1 cellular context compared by ENCODE assay signal in genomic region chr13:51584731-51585191, GRCh38.
TF ChIP-seq lines count a peak whose summit lies in the region.

No MANE protein-coding gene starts in this region.

TF ChIP-seq in HepG2, 621 proteins besides CTCF, POLR2A, EP300 and RAD21 (continued from another document and continues in another):
- TF ChIP-seq YEATS4 (CRISPR knock-in tag; IDR thresholded peaks at IDR 0.05; ENCODE audit: borderline replicate concordance) (no peak; the same call in 1 of the 2 replicates), THYN1 (CRISPR knock-in tag; IDR thresholded peaks at IDR 0.05; ENCODE audit: borderline replicate concordance, low read depth) (no peak), REL (CRISPR knock-in tag; conservative IDR thresholded peaks at IDR 0.05) (0 out of 2 replicates have a peak, but pooled peaks have one; percentile 59), ZNF619 (CRISPR knock-in tag; IDR thresholded peaks at IDR 0.05) (no peak), GATA4 (IDR thresholded peaks at IDR 0.05; ENCODE audit: borderline replicate concordance, low read depth) (no peak), NFIC (IDR thresholded peaks at IDR 0.05; ENCODE audit: low read length) (no peak), ZNF329 (CRISPR knock-in tag; IDR thresholded peaks at IDR 0.05; ENCODE audit: low read depth) (0 out of 2 replicates have a peak, but pooled peaks have one; percentile 58), ZNF816 (CRISPR knock-in tag; IDR thresholded peaks at IDR 0.05; ENCODE audit: borderline replicate concordance) (peak; percentile 76), ATF2 (CRISPR knock-in tag; IDR thresholded peaks at IDR 0.05) (no peak), HOXA5 (CRISPR knock-in tag; IDR thresholded peaks at IDR 0.05) (no peak), MYNN (CRISPR knock-in tag; IDR thresholded peaks at IDR 0.05; ENCODE audit: low read depth) (no peak), ATF5 (CRISPR knock-in tag; IDR thresholded peaks at IDR 0.05; ENCODE audit: low read depth) (no peak), ZNF260 (CRISPR knock-in tag; IDR thresholded peaks at IDR 0.05; ENCODE audit: borderline replicate concordance, low read depth) (no peak), ZNF570 (CRISPR knock-in tag; IDR thresholded peaks at IDR 0.05; ENCODE audit: borderline replicate concordance) (no peak), ZNF563 (CRISPR knock-in tag; IDR thresholded peaks at IDR 0.05) (peak; percentile 76; the same call in 1 of the 2 replicates), ZNF292 (CRISPR knock-in tag; IDR thresholded peaks at IDR 0.05; ENCODE audit: borderline replicate concordance, low read depth) (0 out of 2 replicates have a peak, but pooled peaks have one; percentile 24), ZNF629 (CRISPR knock-in tag; conservative IDR thresholded peaks at IDR 0.05) (no peak; the same call in 1 of the 2 replicates), E2F5 (CRISPR knock-in tag; conservative IDR thresholded peaks at IDR 0.05) (no peak), NFE2L1 (CRISPR knock-in tag; IDR thresholded peaks at IDR 0.05; ENCODE audit: borderline replicate concordance) (no peak), ELF4 (CRISPR knock-in tag; IDR thresholded peaks at IDR 0.05; ENCODE audit: borderline replicate concordance) (no peak), FOXA1 (IDR thresholded peaks at IDR 0.05) (no peak), FOXA1 (CRISPR knock-in tag; IDR thresholded peaks at IDR 0.05) (no peak), CREB3 (CRISPR knock-in tag; IDR thresholded peaks at IDR 0.05) (no peak; the same call in 1 of the 2 replicates), ZNF431 (CRISPR knock-in tag; IDR thresholded peaks at IDR 0.05; ENCODE audit: borderline replicate concordance, low read depth) (0 out of 2 replicates have a peak, but pooled peaks have one; percentile 73), KLF15 (CRISPR knock-in tag; IDR thresholded peaks at IDR 0.05; ENCODE audit: borderline replicate concordance) (no peak), ZNF724P (CRISPR knock-in tag; IDR thresholded peaks at IDR 0.05; ENCODE audit: borderline replicate concordance) (peak; percentile 9; the same call in 1 of the 2 replicates), ONECUT2 (CRISPR knock-in tag; IDR thresholded peaks at IDR 0.05) (no peak), TBL1XR1 (IDR thresholded peaks at IDR 0.05; ENCODE audit: borderline replicate concordance, low read length, partially characterized antibody) (no peak), ZNF713 (CRISPR knock-in tag; IDR thresholded peaks at IDR 0.05) (no peak), ZNF225 (CRISPR knock-in tag; IDR thresholded peaks at IDR 0.05) (peak; percentile 62; the same call in 1 of the 2 replicates), ZNF546 (CRISPR knock-in tag; conservative IDR thresholded peaks at IDR 0.05) (no peak), GTF2F1 (IDR thresholded peaks at IDR 0.05; ENCODE audit: low read length) (no peak), TSC22D2 (CRISPR knock-in tag; IDR thresholded peaks at IDR 0.05; ENCODE audit: borderline replicate concordance) (no peak), NCOR1 (IDR thresholded peaks at IDR 0.05; ENCODE audit: borderline replicate concordance, low read length) (0 out of 2 replicates have a peak, but pooled peaks have one; percentile 43), SATB2 (CRISPR knock-in tag; IDR thresholded peaks at IDR 0.05) (peak; percentile 61; the same call in 1 of the 2 replicates), ZNF333 (CRISPR knock-in tag; IDR thresholded peaks at IDR 0.05; ENCODE audit: borderline replicate concordance) (no peak), ZNF547 (CRISPR knock-in tag; IDR thresholded peaks at IDR 0.05) (no peak; the same call in 1 of the 2 replicates), GATAD1 (CRISPR knock-in tag; IDR thresholded peaks at IDR 0.05) (no peak), HOXD1 (CRISPR knock-in tag; IDR thresholded peaks at IDR 0.05) (0 out of 2 replicates have a peak, but pooled peaks have one; percentile 39), ZNF263 (CRISPR knock-in tag; IDR thresholded peaks at IDR 0.05) (no peak), ZNF557 (CRISPR knock-in tag; IDR thresholded peaks at IDR 0.05) (no peak), SRSF4 (IDR thresholded peaks at IDR 0.05; ENCODE audit: low read depth, low read length, poor library complexity, severe bottlenecking) (no peak), ZNF850 (CRISPR knock-in tag; conservative IDR thresholded peaks at IDR 0.05) (no peak)
- TF ChIP-seq, protein P1, sequence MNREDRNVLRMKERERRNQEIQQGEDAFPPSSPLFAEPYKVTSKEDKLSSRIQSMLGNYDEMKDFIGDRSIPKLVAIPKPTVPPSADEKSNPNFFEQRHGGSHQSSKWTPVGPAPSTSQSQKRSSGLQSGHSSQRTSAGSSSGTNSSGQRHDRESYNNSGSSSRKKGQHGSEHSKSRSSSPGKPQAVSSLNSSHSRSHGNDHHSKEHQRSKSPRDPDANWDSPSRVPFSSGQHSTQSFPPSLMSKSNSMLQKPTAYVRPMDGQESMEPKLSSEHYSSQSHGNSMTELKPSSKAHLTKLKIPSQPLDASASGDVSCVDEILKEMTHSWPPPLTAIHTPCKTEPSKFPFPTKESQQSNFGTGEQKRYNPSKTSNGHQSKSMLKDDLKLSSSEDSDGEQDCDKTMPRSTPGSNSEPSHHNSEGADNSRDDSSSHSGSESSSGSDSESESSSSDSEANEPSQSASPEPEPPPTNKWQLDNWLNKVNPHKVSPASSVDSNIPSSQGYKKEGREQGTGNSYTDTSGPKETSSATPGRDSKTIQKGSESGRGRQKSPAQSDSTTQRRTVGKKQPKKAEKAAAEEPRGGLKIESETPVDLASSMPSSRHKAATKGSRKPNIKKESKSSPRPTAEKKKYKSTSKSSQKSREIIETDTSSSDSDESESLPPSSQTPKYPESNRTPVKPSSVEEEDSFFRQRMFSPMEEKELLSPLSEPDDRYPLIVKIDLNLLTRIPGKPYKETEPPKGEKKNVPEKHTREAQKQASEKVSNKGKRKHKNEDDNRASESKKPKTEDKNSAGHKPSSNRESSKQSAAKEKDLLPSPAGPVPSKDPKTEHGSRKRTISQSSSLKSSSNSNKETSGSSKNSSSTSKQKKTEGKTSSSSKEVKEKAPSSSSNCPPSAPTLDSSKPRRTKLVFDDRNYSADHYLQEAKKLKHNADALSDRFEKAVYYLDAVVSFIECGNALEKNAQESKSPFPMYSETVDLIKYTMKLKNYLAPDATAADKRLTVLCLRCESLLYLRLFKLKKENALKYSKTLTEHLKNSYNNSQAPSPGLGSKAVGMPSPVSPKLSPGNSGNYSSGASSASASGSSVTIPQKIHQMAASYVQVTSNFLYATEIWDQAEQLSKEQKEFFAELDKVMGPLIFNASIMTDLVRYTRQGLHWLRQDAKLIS (CRISPR knock-in tag; IDR thresholded peaks at IDR 0.05) = peak; percentile 77; the same call in 1 of the 2 replicates
- TF ChIP-seq, protein P2, sequence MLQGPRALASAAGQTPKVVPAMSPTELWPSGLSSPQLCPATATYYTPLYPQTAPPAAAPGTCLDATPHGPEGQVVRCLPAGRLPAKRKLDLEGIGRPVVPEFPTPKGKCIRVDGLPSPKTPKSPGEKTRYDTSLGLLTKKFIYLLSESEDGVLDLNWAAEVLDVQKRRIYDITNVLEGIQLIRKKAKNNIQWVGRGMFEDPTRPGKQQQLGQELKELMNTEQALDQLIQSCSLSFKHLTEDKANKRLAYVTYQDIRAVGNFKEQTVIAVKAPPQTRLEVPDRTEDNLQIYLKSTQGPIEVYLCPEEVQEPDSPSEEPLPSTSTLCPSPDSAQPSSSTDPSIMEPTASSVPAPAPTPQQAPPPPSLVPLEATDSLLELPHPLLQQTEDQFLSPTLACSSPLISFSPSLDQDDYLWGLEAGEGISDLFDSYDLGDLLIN (CRISPR knock-in tag; IDR thresholded peaks at IDR 0.05; ENCODE audit: borderline replicate concordance) = 0 out of 2 replicates have a peak, but pooled peaks have one; percentile 25
- TF ChIP-seq, protein P3, sequence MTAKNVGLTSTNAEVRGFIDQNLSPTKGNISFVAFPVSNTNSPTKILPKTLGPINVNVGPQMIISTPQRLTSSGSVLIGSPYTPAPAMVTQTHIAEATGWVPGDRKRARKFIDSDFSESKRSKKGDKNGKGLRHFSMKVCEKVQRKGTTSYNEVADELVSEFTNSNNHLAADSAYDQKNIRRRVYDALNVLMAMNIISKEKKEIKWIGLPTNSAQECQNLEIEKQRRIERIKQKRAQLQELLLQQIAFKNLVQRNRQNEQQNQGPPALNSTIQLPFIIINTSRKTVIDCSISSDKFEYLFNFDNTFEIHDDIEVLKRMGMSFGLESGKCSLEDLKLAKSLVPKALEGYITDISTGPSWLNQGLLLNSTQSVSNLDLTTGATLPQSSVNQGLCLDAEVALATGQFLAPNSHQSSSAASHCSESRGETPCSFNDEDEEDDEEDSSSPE (CRISPR knock-in tag; IDR thresholded peaks at IDR 0.05) = 0 out of 2 replicates have a peak, but pooled peaks have one; percentile 9
- TF ChIP-seq, protein P4, sequence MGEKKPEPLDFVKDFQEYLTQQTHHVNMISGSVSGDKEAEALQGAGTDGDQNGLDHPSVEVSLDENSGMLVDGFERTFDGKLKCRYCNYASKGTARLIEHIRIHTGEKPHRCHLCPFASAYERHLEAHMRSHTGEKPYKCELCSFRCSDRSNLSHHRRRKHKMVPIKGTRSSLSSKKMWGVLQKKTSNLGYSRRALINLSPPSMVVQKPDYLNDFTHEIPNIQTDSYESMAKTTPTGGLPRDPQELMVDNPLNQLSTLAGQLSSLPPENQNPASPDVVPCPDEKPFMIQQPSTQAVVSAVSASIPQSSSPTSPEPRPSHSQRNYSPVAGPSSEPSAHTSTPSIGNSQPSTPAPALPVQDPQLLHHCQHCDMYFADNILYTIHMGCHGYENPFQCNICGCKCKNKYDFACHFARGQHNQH (CRISPR knock-in tag; IDR thresholded peaks at IDR 0.05) = no peak
- TF ChIP-seq, protein P5, sequence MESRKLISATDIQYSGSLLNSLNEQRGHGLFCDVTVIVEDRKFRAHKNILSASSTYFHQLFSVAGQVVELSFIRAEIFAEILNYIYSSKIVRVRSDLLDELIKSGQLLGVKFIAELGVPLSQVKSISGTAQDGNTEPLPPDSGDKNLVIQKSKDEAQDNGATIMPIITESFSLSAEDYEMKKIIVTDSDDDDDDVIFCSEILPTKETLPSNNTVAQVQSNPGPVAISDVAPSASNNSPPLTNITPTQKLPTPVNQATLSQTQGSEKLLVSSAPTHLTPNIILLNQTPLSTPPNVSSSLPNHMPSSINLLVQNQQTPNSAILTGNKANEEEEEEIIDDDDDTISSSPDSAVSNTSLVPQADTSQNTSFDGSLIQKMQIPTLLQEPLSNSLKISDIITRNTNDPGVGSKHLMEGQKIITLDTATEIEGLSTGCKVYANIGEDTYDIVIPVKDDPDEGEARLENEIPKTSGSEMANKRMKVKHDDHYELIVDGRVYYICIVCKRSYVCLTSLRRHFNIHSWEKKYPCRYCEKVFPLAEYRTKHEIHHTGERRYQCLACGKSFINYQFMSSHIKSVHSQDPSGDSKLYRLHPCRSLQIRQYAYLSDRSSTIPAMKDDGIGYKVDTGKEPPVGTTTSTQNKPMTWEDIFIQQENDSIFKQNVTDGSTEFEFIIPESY (CRISPR knock-in tag; IDR thresholded peaks at IDR 0.05) = no peak
- TF ChIP-seq, protein P6, sequence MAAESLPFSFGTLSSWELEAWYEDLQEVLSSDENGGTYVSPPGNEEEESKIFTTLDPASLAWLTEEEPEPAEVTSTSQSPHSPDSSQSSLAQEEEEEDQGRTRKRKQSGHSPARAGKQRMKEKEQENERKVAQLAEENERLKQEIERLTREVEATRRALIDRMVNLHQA (CRISPR knock-in tag; IDR thresholded peaks at IDR 0.05) = no peak
- TF ChIP-seq, protein P7, sequence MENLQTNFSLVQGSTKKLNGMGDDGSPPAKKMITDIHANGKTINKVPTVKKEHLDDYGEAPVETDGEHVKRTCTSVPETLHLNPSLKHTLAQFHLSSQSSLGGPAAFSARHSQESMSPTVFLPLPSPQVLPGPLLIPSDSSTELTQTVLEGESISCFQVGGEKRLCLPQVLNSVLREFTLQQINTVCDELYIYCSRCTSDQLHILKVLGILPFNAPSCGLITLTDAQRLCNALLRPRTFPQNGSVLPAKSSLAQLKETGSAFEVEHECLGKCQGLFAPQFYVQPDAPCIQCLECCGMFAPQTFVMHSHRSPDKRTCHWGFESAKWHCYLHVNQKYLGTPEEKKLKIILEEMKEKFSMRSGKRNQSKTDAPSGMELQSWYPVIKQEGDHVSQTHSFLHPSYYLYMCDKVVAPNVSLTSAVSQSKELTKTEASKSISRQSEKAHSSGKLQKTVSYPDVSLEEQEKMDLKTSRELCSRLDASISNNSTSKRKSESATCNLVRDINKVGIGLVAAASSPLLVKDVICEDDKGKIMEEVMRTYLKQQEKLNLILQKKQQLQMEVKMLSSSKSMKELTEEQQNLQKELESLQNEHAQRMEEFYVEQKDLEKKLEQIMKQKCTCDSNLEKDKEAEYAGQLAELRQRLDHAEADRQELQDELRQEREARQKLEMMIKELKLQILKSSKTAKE (CRISPR knock-in tag; IDR thresholded peaks at IDR 0.05; ENCODE audit: borderline replicate concordance) = no peak
